ENCODE assay signal across 8 cellular contexts in genomic region chr1:98053471-98054366, GRCh38.
DNase-seq lines count a peak whose midpoint lies in the region; FAIRE-seq and TF ChIP-seq lines count a peak whose summit lies in the region.

No MANE protein-coding gene starts in this region.

- peak; percentile 32 for TF ChIP-seq POLR2A in H54 (IDR thresholded peaks at IDR 0.05; ENCODE audit: low read depth, low read length)

- peaks cover 8 to 10% of the 10 kb centered on the region in 2 donors for H3K4me1 ChIP-seq in kidney (ENCODE audit: control insufficient read depth in 1 of 2, insufficient read depth in 1 of 2, low read depth in 1 of 2, low read length in 2 of 2)

- H3K27ac ChIP-seq in kidney (ENCODE audit: low read depth in 2 of 2, low read length in 2 of 2): no peak overlapping the region

- intact Hi-C loops in kidney (cut with DNase I): no loop called here

- no peak overlapping the region for H3K9ac ChIP-seq in kidney (ENCODE audit: low read length in 2 of 2)

- H3K4me3 ChIP-seq in WI38 (ENCODE audit: low read depth, low read length): peak overlapping the region; percentile 47
- H3K4me3 ChIP-seq in kidney (ENCODE audit: low read length in 2 of 2): peak overlapping the region; percentile 47 to 55

- H3K9me3 ChIP-seq in kidney (ENCODE audit: control insufficient read depth in 1 of 2, low read length in 2 of 2): no peaks in the 10 kb centered on the region

- no peaks in the 10 kb centered on the region for H3K36me3 ChIP-seq in kidney (ENCODE audit: control insufficient read depth in 1 of 2, insufficient read depth in 2 of 2, low read length in 2 of 2)

- peak; percentile 42 for DNase-seq in H54 (ENCODE audit: insufficient read length, low spot score)
- DNase-seq in cerebellar cortex (ENCODE audit: low spot score): peak; percentile 7
- peak; percentile 88 for DNase-seq in kidney
- DNase-seq in stimulated activated CD4-positive, alpha-beta T cell treated with anti-CD3 and anti-CD28 coated beads, Interleukin-12 subunit alpha, Interleukin-12 subunit beta, amount 100 ng/mL, for 4 hours: peak; percentile 60
- DNase-seq in HT-29 (ENCODE audit: low spot score): no peak

- FAIRE-seq in H54 (lab: Jason Lieb, UNC) (peak; percentile 15), kidney (lab: Jason Lieb, UNC) (no peak)

- peak; percentile 85 for TF ChIP-seq CTCF in GM12873 (IDR thresholded peaks at IDR 0.05; ENCODE audit: insufficient read depth, low read depth, low read length, missing control alignments)
- 0 out of 2 replicates have a peak, but pooled peaks have one; percentile 9 for TF ChIP-seq CTCF in LNCAP (IDR thresholded peaks at IDR 0.05)
- peak; percentile 50; the same call in 1 of the 2 replicates for TF ChIP-seq CTCF in WI38 (IDR thresholded peaks at IDR 0.05; ENCODE audit: low read depth, low read length)
- TF ChIP-seq CTCF in kidney (IDR thresholded peaks at IDR 0.05; ENCODE audit: borderline replicate concordance, extremely low read depth, insufficient read depth): peak; percentile 78

Comparison
In these comparisons a context has a peak if more than half of its experiments do, and no peak if none do; other contexts are left out.
1. CTCF ChIP-seq: peak in every context shown above with its lines; median percentile 85 in GM12873; 78 in kidney; 50 in WI38; 9 in LNCAP.